ENCODE assay signal across 9 cellular contexts in the genomic region with DNA sequence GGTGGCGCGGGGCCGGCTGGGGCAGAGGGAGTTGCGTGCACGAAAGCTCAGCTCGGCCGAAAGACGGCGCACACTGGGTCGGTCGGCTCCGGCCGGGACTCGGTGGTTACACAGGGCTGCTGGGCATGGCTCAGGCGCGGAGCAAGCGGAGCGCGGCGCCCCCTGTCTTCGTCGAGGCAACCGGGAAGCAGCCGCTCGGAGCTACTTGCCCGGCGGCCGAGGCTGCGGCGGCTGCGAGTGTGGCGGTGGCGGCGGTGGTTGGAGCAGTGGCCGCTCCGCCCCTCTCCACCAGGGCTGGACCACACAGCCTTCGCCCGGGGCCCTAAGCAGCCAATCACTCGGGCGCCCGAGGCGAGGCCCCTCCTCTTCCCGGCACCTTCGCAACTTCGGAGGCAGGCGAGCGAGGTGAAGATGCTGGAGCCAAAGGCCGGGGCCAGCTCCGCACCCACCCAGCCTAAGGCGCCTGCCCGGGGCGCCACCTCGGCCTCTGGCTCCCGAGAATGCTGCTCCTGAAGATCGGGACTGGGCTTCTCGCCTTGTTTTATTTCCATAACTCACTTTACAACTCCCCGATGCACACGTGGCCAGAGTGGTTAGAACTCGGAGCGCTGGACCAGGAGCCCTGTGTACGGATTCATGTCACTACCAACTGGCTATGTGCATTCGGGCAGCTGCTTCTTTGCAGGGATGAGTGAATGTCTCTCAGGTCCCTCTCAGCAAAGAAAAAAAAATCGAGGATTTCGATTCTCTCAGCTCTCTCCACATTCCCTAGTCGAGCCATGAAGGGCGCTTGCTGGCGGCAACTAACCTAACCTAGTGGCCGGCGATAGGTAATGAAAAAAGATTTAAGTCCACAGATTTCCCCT. TPM values are rescaled to one million over a fixed set of nuclear protein-coding genes. Genes with fewer than 3 reads are reported as not detected.
DNase-seq lines count a peak whose midpoint lies in the region; ATAC-seq, FAIRE-seq and TF ChIP-seq lines count a peak whose summit lies in the region.
"Had no signal": no experiment of that assay in that cellular context is flagged by ENCODE, and none has a peak within 500 bp of the region (broad histone marks: within the 10 kb centered on the region; RNA-seq: fewer than 3 reads in every experiment).

A gene (minus strand): TSS at position 241 of the 866 bp plus-strand sequence. CDS start 241 bp downstream, outside the sequence.

- no peaks in the 10 kb centered on the region for H3K9me3 ChIP-seq in HepG2 (ENCODE audit: low read length)

- TF ChIP-seq CTCF in CD14-positive monocyte (IDR thresholded peaks at IDR 0.05) (peak; percentile 68), HepG2 (CRISPR knock-in tag; IDR thresholded peaks at IDR 0.05) (peak; percentile 82)

- no peak for TF ChIP-seq EP300 in HepG2 (IDR thresholded peaks at IDR 0.05; ENCODE audit: low read depth in 2 of 2, low read length in 2 of 2)
- no peak for TF ChIP-seq EP300 in HepG2 (CRISPR knock-in tag; IDR thresholded peaks at IDR 0.05; ENCODE audit: borderline replicate concordance)

- H3K36me3 Mint-ChIP-seq in CD14-positive monocyte = peaks cover 8 to 24% of the 10 kb centered on the region in 2 donors
- H3K36me3 Mint-ChIP-seq in activated CD4-positive, alpha-beta T cell treated with anti-CD3 and anti-CD28 coated beads for 36 hours (ENCODE audit: low read depth) = no peaks in the 10 kb centered on the region

- BruUV-seq in HepG2 (replicated peaks; lab: Mats Ljungman, UMichigan) = no TSS peak

- no peak for FAIRE-seq in HepG2 (lab: Jason Lieb, UNC)

- peaks cover 0 to 26% of the 10 kb centered on the region in 2 experiments; a peak in 4 of 5 replicates for H3K27me3 ChIP-seq in HepG2 (ENCODE audit: control insufficient read depth in 1 of 2, insufficient read depth in 2 of 2, low read length in 2 of 2)

- H2AFZ ChIP-seq in HepG2 (ENCODE audit: low read length) = no peak within 1 kb of the TSS

- TF ChIP-seq RAD21 in HepG2 (CRISPR knock-in tag; IDR thresholded peaks at IDR 0.05) = peak; percentile 80

- no peak within 1 kb of the TSS for H3K27ac Mint-ChIP-seq in CD14-positive monocyte
- no peak within 1 kb of the TSS for H3K27ac Mint-ChIP-seq in activated CD4-positive, alpha-beta T cell treated with anti-CD3 and anti-CD28 coated beads for 36 hours

- DNase-seq in CD14-positive monocyte (ENCODE audit: low spot score) = peak; percentile 59
- DNase-seq in GM19238 (ENCODE audit: insufficient read length, low spot score) = peak; percentile 77
- DNase-seq in NCI-H460 (ENCODE audit: extremely low read depth, low read depth) = peak; percentile 83
- DNase-seq in activated CD4-positive, alpha-beta T cell treated with anti-CD3 and anti-CD28 coated beads for 36 hours = peak; percentile 80
- DNase-seq in dermis blood vessel endothelial cell = peak; percentile 93
- peak; percentile 75 for DNase-seq in HepG2 (ENCODE audit: low spot score)
- peak; percentile 54 to 56 for DNase-seq in stimulated activated CD4-positive, alpha-beta T cell treated with anti-CD3 and anti-CD28 coated beads, Interleukin-2, amount 100 ng/mL, for 48 hours

- ATAC-seq in HG03354 (IDR thresholded peaks at IDR 0.05; ENCODE audit: poor library complexity, severe bottlenecking, unreplicated experiment) (peak; percentile 80), HepG2 (peak; percentile 91)
- ATAC-seq in activated CD4-positive, alpha-beta T cell treated with anti-CD3 and anti-CD28 coated beads for 36 hours = peak; percentile 87

- intact Hi-C loops in CD14-positive monocyte (cut with micrococcal nuclease) (loop anchor here (2.0 to 5.0 kb wide), 3 partner anchors 117 to 139 kb away; no protein-coding TSS in a partner anchor), HepG2 (cut with micrococcal nuclease; ENCODE audit: unreplicated experiment) (loop anchor here (1.0 to 5.0 kb wide), 3 partner anchors 44 to 137 kb away; no protein-coding TSS in a partner anchor)
- intact Hi-C loops in activated CD4-positive, alpha-beta T cell treated with anti-CD3 and anti-CD28 coated beads for 36 hours (cut with DNase I, micrococcal nuclease) = loop anchor here (1.0 to 2.0 kb wide), 3 partner anchors 73 to 139 kb away; a partner anchor contains a TSS

- peaks cover 0 to 18% (median 6%) of the 10 kb centered on the region in 7 donors for H3K9me3 Mint-ChIP-seq in CD14-positive monocyte
- no peaks in the 10 kb centered on the region for H3K9me3 Mint-ChIP-seq in activated CD4-positive, alpha-beta T cell treated with anti-CD3 and anti-CD28 coated beads for 36 hours (ENCODE audit: low read depth)

- POLR2A ChIA-PET in activated CD4-positive, alpha-beta T cell treated with anti-CD3 and anti-CD28 coated beads for 36 hours (lab: Charles Lee) = interaction anchor here (0.5 to 0.7 kb wide), 2 partner anchors 67 to 173 kb away, joined by 3 read pairs; no protein-coding TSS in a partner anchor
- POLR2A ChIA-PET in HepG2 (lab: Yijun Ruan, JAX) = interaction anchor here (1.0 kb wide), 1 partner anchor 160 kb away, joined by 3 read pairs; no protein-coding TSS in a partner anchor

- no peak within 1 kb of the TSS for H3K27ac ChIP-seq in HepG2 (ENCODE audit: extremely low read length, insufficient read depth, low read length)

- no peak within 1 kb of the TSS for H3K9ac ChIP-seq in HepG2 (ENCODE audit: insufficient read depth, low read depth, low read length)

- peak within 1 kb of the TSS; percentile 97 for H3K4me2 ChIP-seq in HepG2 (ENCODE audit: low read depth, low read length)

- CTCF ChIA-PET in activated CD4-positive, alpha-beta T cell treated with anti-CD3 and anti-CD28 coated beads for 36 hours (lab: Charles Lee) = interaction anchor here (0.6 to 2.3 kb wide), 17 partner anchors 12 to 511 kb away, joined by 3 to 8 read pairs (median 4); no protein-coding TSS in a partner anchor
- CTCF ChIA-PET in HepG2 (lab: Yijun Ruan, JAX; ENCODE audit: low intra/inter-chr PET ratio, low total read pairs) = interaction anchor here (0.8 kb wide), 1 partner anchor 118 kb away, joined by 6 read pairs; no protein-coding TSS in a partner anchor

- no peaks in the 10 kb centered on the region for H3K36me3 ChIP-seq in HepG2 (replicated peaks in 1 of 2; ENCODE audit: control insufficient read depth in 1 of 2, insufficient read depth in 2 of 2, low read length in 2 of 2)

- H3K27me3 Mint-ChIP-seq in CD14-positive monocyte (ENCODE audit: low read depth in 3 of 3) = peaks cover 62 to 78% (median 66%) of the 10 kb centered on the region in 3 donors
- peaks cover 43% of the 10 kb centered on the region for H3K27me3 Mint-ChIP-seq in activated CD4-positive, alpha-beta T cell treated with anti-CD3 and anti-CD28 coated beads for 36 hours

- peak within 1 kb of the TSS; percentile 55 to 71 (median 57) for H3K4me3 ChIP-seq in HepG2 (replicated peaks in 1 of 3; ENCODE audit: insufficient read depth in 1 of 3, low read depth in 2 of 3, low read length in 3 of 3)

- H3K4me3 Mint-ChIP-seq in CD14-positive monocyte = peak within 1 kb of the TSS; percentile 70 to 95
- peak within 1 kb of the TSS; percentile 57 for H3K4me3 Mint-ChIP-seq in activated CD4-positive, alpha-beta T cell treated with anti-CD3 and anti-CD28 coated beads for 36 hours

- H3K79me2 ChIP-seq in HepG2 (ENCODE audit: insufficient read depth, low read length) = no peaks in the 10 kb centered on the region

- no peak for TF ChIP-seq POLR2A in HepG2 (IDR thresholded peaks at IDR 0.05; ENCODE audit: insufficient read depth in 1 of 2, low read depth in 2 of 2, low read length in 2 of 2)

- H3K4me1 Mint-ChIP-seq in CD14-positive monocyte = peaks cover 28% of the 10 kb centered on the region
- peaks cover 10% of the 10 kb centered on the region for H3K4me1 Mint-ChIP-seq in activated CD4-positive, alpha-beta T cell treated with anti-CD3 and anti-CD28 coated beads for 36 hours

- in situ Hi-C loops in HepG2 (cut with HindIII; ENCODE audit: extremely low pct_ligation_motif_present, low pct_unique_long_range_greater_than_20kb) = loop anchor here (5.0 kb wide), 1 partner anchor 117 kb away; no protein-coding TSS in a partner anchor

- H3K4me1 ChIP-seq in HepG2 (ENCODE audit: insufficient read depth, low read length) = peaks cover 35% of the 10 kb centered on the region

- WGBS in HepG2 (ENCODE audit: low lambda C conversion rate) = 2% methylated on average over 17 of the region's 69 CpGs

- H4K20me1 ChIP-seq in HepG2 (ENCODE audit: insufficient read depth, low read length) = 0 out of 2 replicates have a peak, but pooled peaks cover 4% of the 10 kb centered on the region

RNA-seq across cellular contexts. Expression of the gene that starts here (rescaled TPM):
- polyA plus RNA-seq in CD14-positive monocyte (not detected), HepG2 (2011; rRNA removed) (0.01 TPM in 1 of 2 replicates, not detected in the other)
- total RNA-seq in NCI-H460 (2014; rRNA removed; shearing (Covaris generic)) = 0.12 TPM in 2 replicates
- polyA plus RNA-seq in NCI-H460 (2014; cell fraction: nucleus; rRNA removed) = 0.06 TPM in 1 of 2 replicates, not detected in the other
- under 1 TPM in 1 of 2 experiments, not detected in 1; 0.02 TPM for total RNA-seq in activated CD4-positive, alpha-beta T cell treated with anti-CD3 and anti-CD28 coated beads for 36 hours
- total RNA-seq in dermis blood vessel endothelial cell (0.09 and 0.17 TPM in 2 replicates), HepG2 (2016; rRNA removed; fragmentation: Illumina TruSeq; extraction: Trizol) (0.09 TPM in 1 of 2 replicates, not detected in the other)
- total RNA-seq in HepG2 (2016; cell fraction: cytosol; rRNA removed; fragmentation: Illumina TruSeq; extraction: Trizol; ENCODE audit: low read depth) = not detected in 2 replicates
- total RNA-seq in HepG2 (2016; cell fraction: insoluble cytoplasmic fraction; rRNA removed; fragmentation: Illumina TruSeq; extraction: Trizol) = 0.02 TPM in 1 of 2 replicates, not detected in the other
- total RNA-seq in HepG2 (2016; cell fraction: membrane; rRNA removed; fragmentation: Illumina TruSeq; extraction: Trizol) = 0.03 TPM in 1 of 2 replicates, not detected in the other
- total RNA-seq in HepG2 (2016; cell fraction: nucleus; rRNA removed; fragmentation: Illumina TruSeq; extraction: Trizol) = not detected in 2 replicates
- 0.03 TPM in 1 of 2 replicates, not detected in the other for polyA plus RNA-seq in HepG2 (2011; cell fraction: cytosol; rRNA removed)
- polyA plus RNA-seq in HepG2 (2011; cell fraction: nucleus; rRNA removed) = 0.06 and 0.07 TPM in 2 replicates
- not detected in 2 replicates for polyA plus RNA-seq in HepG2 (2012)
- polyA plus RNA-seq in HepG2 (2016; cell fraction: cytosol; fragmentation: Illumina TruSeq; extraction: Trizol; ENCODE audit: low read depth) = not detected in 2 replicates
- 0.09 TPM in 1 of 2 replicates, not detected in the other for polyA plus RNA-seq in HepG2 (2016; cell fraction: insoluble cytoplasmic fraction; fragmentation: Illumina TruSeq; extraction: Trizol; ENCODE audit: low read depth)
- not detected in 2 replicates for polyA plus RNA-seq in HepG2 (2016; cell fraction: membrane; fragmentation: Illumina TruSeq; extraction: Trizol; ENCODE audit: low read depth)
- 0.18 TPM in 1 of 2 replicates, not detected in the other for polyA plus RNA-seq in HepG2 (2016; cell fraction: nucleus; fragmentation: Illumina TruSeq; extraction: Trizol; ENCODE audit: insufficient read depth, low read depth)
- 0.10 and 0.14 TPM in 2 replicates for polyA minus RNA-seq in HepG2 (2011; rRNA and poly(A)+ RNA removed; ENCODE audit: low replicate concordance)
- not detected in 2 replicates for polyA minus RNA-seq in HepG2 (2011; cell fraction: cytosol; rRNA and poly(A)+ RNA removed)
- polyA minus RNA-seq in HepG2 (2011; cell fraction: nucleus; rRNA and poly(A)+ RNA removed) = 0.64 and 0.87 TPM in 2 replicates
- total RNA-seq: activated CD8-positive, alpha-beta memory T cell treated with anti-CD3 and anti-CD28 coated beads for 36 hours had no signal

Comparison
In these comparisons a context has a peak if more than half of its experiments do, and no peak if none do; other contexts are left out.
1. Peak in DNase-seq in CD14-positive monocyte; RNA of the gene not detected or under 1 TPM.
2. Peak in DNase-seq in NCI-H460; RNA of the gene not detected or under 1 TPM.
3. Peak in DNase-seq and ATAC-seq in activated CD4-positive, alpha-beta T cell treated with anti-CD3 and anti-CD28 coated beads for 36 hours; RNA of the gene not detected or under 1 TPM.
4. Peak in DNase-seq in dermis blood vessel endothelial cell; RNA of the gene not detected or under 1 TPM.
5. Peak in DNase-seq, ATAC-seq, H3K4me3 ChIP-seq and H3K4me2 ChIP-seq in HepG2; RNA of the gene not detected or under 1 TPM.